Comparison of ENCODE assay signal across 19 cellular contexts in genomic region chr7:114130860-114131259, GRCh38.
"Had no signal": no experiment of that assay in that cellular context is flagged by ENCODE, and none has a peak within 500 bp of the region (broad histone marks: within the 10 kb centered on the region; RNA-seq: fewer than 3 reads in every experiment).

No MANE protein-coding gene starts in this region.

- H3K4me3 Mint-ChIP-seq: activated CD4-positive, alpha-beta T cell treated with anti-CD3 and anti-CD28 coated beads, Interleukin-2, amount 10 ng/mL, durations not matched to agents 7 days and 5 days; activated T-helper 17 cell treated with anti-CD3 and anti-CD28 coated beads, Interleukin-2, amount 50 U/mL, for 72 hours; naive B cell; stimulated activated naive B cell treated with anti-CD40 and anti-IgM and Interleukin-4, amounts not matched to agents 10 μg/mL and 1 μg/mL and 100 μg/mL, for 72 hours had no signal

- DNase-seq: activated CD4-positive, alpha-beta T cell treated with anti-CD3 and anti-CD28 coated beads, Interleukin-2, amount 10 ng/mL, durations not matched to agents 7 days and 5 days; activated CD4-positive, CD25-positive, alpha-beta regulatory T cell; activated CD8-positive, alpha-beta memory T cell treated with anti-CD3 and anti-CD28 coated beads for 24 hours; activated naive CD4-positive, alpha-beta T cell treated with anti-CD3 and anti-CD28 coated beads, Interleukin-2, amount 50 U/mL, for 16 hours; activated T-cell treated with anti-CD3 and anti-CD28 coated beads for 4 hours; hypothalamus; midbrain; naive B cell; right lobe of liver; spleen; stimulated activated CD4-positive, alpha-beta T cell treated with anti-CD3 and anti-CD28 coated beads, Interleukin-1b, Interleukin-23, amount 100 ng/mL, for 48 hours; stimulated activated naive B cell treated with anti-CD40 and anti-IgM and Interleukin-4, amounts not matched to agents 10 μg/mL and 1 μg/mL and 100 μg/mL, for 72 hours; substantia nigra; T-helper 2 cell had no signal

- H3K36me3 Mint-ChIP-seq: naive B cell; stimulated activated naive B cell treated with anti-CD40 and anti-IgM and Interleukin-4, amounts not matched to agents 10 μg/mL and 1 μg/mL and 100 μg/mL, for 72 hours had no signal

- H3K27ac ChIP-seq: breast epithelium, right lobe of liver, spleen had no signal

- ATAC-seq: activated T-helper 17 cell treated with anti-CD3 and anti-CD28 coated beads, Interleukin-2, amount 50 U/mL, for 72 hours; right lobe of liver; stimulated activated naive B cell treated with anti-CD40 and anti-IgM and Interleukin-4, amounts not matched to agents 10 μg/mL and 1 μg/mL and 100 μg/mL, for 72 hours had no signal

- H3K4me1 Mint-ChIP-seq: activated CD4-positive, alpha-beta T cell treated with anti-CD3 and anti-CD28 coated beads, Interleukin-2, amount 10 ng/mL, durations not matched to agents 7 days and 5 days; activated T-helper 17 cell treated with anti-CD3 and anti-CD28 coated beads, Interleukin-2, amount 50 U/mL, for 72 hours; naive B cell; stimulated activated naive B cell treated with anti-CD40 and anti-IgM and Interleukin-4, amounts not matched to agents 10 μg/mL and 1 μg/mL and 100 μg/mL, for 72 hours had no signal

- H3K4me3 ChIP-seq: breast epithelium, lung, right lobe of liver, spleen had no signal

- H3K27me3 ChIP-seq: breast epithelium, right lobe of liver, spleen had no signal

- H3K4me1 ChIP-seq: breast epithelium, right lobe of liver, spleen had no signal

- FAIRE-seq: endothelial cell of umbilical vein, TTC549 had no signal

- H3K9me3 Mint-ChIP-seq: activated CD4-positive, alpha-beta T cell treated with anti-CD3 and anti-CD28 coated beads, Interleukin-2, amount 10 ng/mL, durations not matched to agents 7 days and 5 days; activated T-helper 17 cell treated with anti-CD3 and anti-CD28 coated beads, Interleukin-2, amount 50 U/mL, for 72 hours; naive B cell; stimulated activated naive B cell treated with anti-CD40 and anti-IgM and Interleukin-4, amounts not matched to agents 10 μg/mL and 1 μg/mL and 100 μg/mL, for 72 hours had no signal

- H3K27ac Mint-ChIP-seq: activated CD4-positive, alpha-beta T cell treated with anti-CD3 and anti-CD28 coated beads, Interleukin-2, amount 10 ng/mL, durations not matched to agents 7 days and 5 days; activated T-helper 17 cell treated with anti-CD3 and anti-CD28 coated beads, Interleukin-2, amount 50 U/mL, for 72 hours; naive B cell; stimulated activated naive B cell treated with anti-CD40 and anti-IgM and Interleukin-4, amounts not matched to agents 10 μg/mL and 1 μg/mL and 100 μg/mL, for 72 hours had no signal

- H3K9me3 ChIP-seq: breast epithelium, right lobe of liver, spleen had no signal

- H3K36me3 ChIP-seq: breast epithelium, right lobe of liver, spleen had no signal

- H3K27me3 Mint-ChIP-seq: activated CD4-positive, alpha-beta T cell treated with anti-CD3 and anti-CD28 coated beads, Interleukin-2, amount 10 ng/mL, durations not matched to agents 7 days and 5 days had no signal
